30 cellular contexts compared by ENCODE assay signal in the genomic region with DNA sequence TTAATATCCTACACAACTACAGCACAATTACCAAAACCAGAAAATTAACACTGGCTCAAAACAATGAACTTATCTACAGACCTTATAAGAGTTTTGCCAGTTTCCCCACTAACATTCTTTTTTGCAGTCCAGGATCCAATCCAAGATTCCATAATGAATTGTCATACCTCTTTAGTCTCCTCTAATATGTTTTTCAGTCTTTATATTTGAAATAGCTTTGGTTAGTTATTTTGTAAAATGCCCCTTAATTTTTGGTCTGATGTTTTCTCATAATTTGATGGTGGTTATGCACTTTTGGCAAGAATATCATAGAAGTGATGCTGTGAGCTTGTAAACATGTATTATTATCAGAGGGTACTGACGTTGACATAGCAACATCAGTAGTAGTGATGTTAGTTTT.
DNase-seq lines count a peak whose midpoint lies in the region; ATAC-seq and TF ChIP-seq lines count a peak whose summit lies in the region.
"Had no signal": no experiment of that assay in that cellular context is flagged by ENCODE, and none has a peak within 500 bp of the region (broad histone marks: within the 10 kb centered on the region; RNA-seq: fewer than 3 reads in every experiment).

No MANE protein-coding gene starts in this region.

- H3K9me3 Mint-ChIP-seq in endothelial cell (ENCODE audit: unreplicated experiment): peaks cover 2% of the 10 kb centered on the region

- H3K36me3 Mint-ChIP-seq in endothelial cell (ENCODE audit: low read depth, unreplicated experiment): peaks cover 2% of the 10 kb centered on the region

- H3K4me3 ChIP-seq in BJ (ENCODE audit: low read depth, low read length) (no peak overlapping the region), choroid plexus epithelial cell (ENCODE audit: low read depth, low read length) (no peak overlapping the region), retinal pigment epithelial cell (ENCODE audit: low read length) (no peak overlapping the region), hepatocyte (no peak overlapping the region)
- H3K4me3 ChIP-seq: coronary artery, lung, mucosa of descending colon, Peyer's patch, prostate gland, tibial artery had no signal

- no peak for TF ChIP-seq CTCF in BJ (IDR thresholded peaks at IDR 0.05; ENCODE audit: insufficient read depth, low read depth, low read length)
- TF ChIP-seq CTCF in choroid plexus epithelial cell (conservative IDR thresholded peaks at IDR 0.05; ENCODE audit: low read depth, low read length): no peak
- TF ChIP-seq CTCF in retinal pigment epithelial cell (conservative IDR thresholded peaks at IDR 0.05; ENCODE audit: low read depth, low read length): no peak
- TF ChIP-seq CTCF in hepatocyte (IDR thresholded peaks at IDR 0.05; ENCODE audit: poor library complexity): no peak
- no peak for TF ChIP-seq CTCF in endothelial cell (IDR thresholded peaks at IDR 0.05; ENCODE audit: unreplicated experiment)

- H3K36me3 ChIP-seq in BJ (ENCODE audit: control insufficient read depth, insufficient read depth, low read length) (no peaks in the 10 kb centered on the region), hepatocyte (replicated peaks; ENCODE audit: insufficient read depth, low read depth) (no peaks in the 10 kb centered on the region)
- H3K36me3 ChIP-seq: Peyer's patch, prostate gland, tibial artery had no signal

- no peaks in the 10 kb centered on the region for H4K20me1 ChIP-seq in hepatocyte (ENCODE audit: insufficient read depth, poor library complexity, severe bottlenecking)

- H3K4me1 ChIP-seq in hepatocyte (ENCODE audit: insufficient read depth): no peaks in the 10 kb centered on the region
- H3K4me1 ChIP-seq: Peyer's patch, prostate gland, tibial artery had no signal

- peak; percentile 41 for DNase-seq in BJ (ENCODE audit: low read depth)
- peak; percentile 23 for DNase-seq in HS-27A (ENCODE audit: low read depth)
- DNase-seq in choroid plexus epithelial cell (ENCODE audit: low read depth): peak; percentile 22
- peak; percentile 7 for DNase-seq in retinal pigment epithelial cell (ENCODE audit: low read depth)
- DNase-seq in hepatocyte (ENCODE audit: low spot score): no peak
- no peak for DNase-seq in endothelial cell (ENCODE audit: low spot score)
- DNase-seq: activated CD4-positive, alpha-beta T cell treated with anti-CD3 and anti-CD28 coated beads, Interleukin-2, amount 50 U/mL, for 48 hours; activated CD4-positive, CD25-positive, alpha-beta regulatory T cell treated with anti-CD3 and anti-CD28 coated beads, Interleukin-2, amount 50 U/mL, for 72 hours; activated CD8-positive, alpha-beta memory T cell treated with anti-CD3 and anti-CD28 coated beads, Interleukin-2, amount 50 U/mL, for 4 hours; activated naive CD4-positive, alpha-beta T cell treated with anti-CD3 and anti-CD28 coated beads, Interleukin-2, amount 10 ng/mL, durations not matched to agents 7 days and 5 days; CD4-positive, CD25-positive, alpha-beta regulatory T cell; DMS79 treated with DMSO at 0.1 percent for 48 hours; effector memory CD4-positive, alpha-beta T cell; hypothalamus; left cardiac atrium; mucosa of descending colon; NCI-H446; NCI-H774; occipital lobe; Peyer's patch; SHP77; stimulated activated CD4-positive, alpha-beta T cell treated with anti-CD3 and anti-CD28 coated beads, Interleukin-4, amount 100 ng/mL, for 24 hours; tibial artery had no signal

- H3K27ac Mint-ChIP-seq in endothelial cell (ENCODE audit: unreplicated experiment): no peak overlapping the region
- H3K27ac Mint-ChIP-seq: activated naive CD4-positive, alpha-beta T cell treated with anti-CD3 and anti-CD28 coated beads, Interleukin-2, amount 10 ng/mL, durations not matched to agents 7 days and 5 days; activated T-helper 1 cell treated with anti-CD3 and anti-CD28 coated beads, Interleukin-12 subunit alpha, Interleukin-12 subunit beta, Interleukin-2, Interleukin-4 antibody, amounts not matched to agents 30 ng/mL and 10 ng/mL and 1 ng/mL, durations not matched to agents 14 hours and 24 hours and 36 hours; CD4-positive, CD25-positive, alpha-beta regulatory T cell; natural killer cell treated with Interleukin-12 subunit alpha and Interleukin-12 subunit beta and Interleukin-15 and Interleukin-18, amount 100 ng/mL, for 72 hours; T-helper 2 cell treated with Interferon-gamma antibody and Interleukin-4, amounts not matched to agents 5 μg/mL and 100 μg/mL, for 36 hours had no signal

- CTCF ChIA-PET in BJ (lab: Yijun Ruan, JAX): no interaction called here

- POLR2A ChIA-PET in BJ (lab: Charles Lee): no interaction called here

- no peaks in the 10 kb centered on the region for H3K27me3 Mint-ChIP-seq in endothelial cell (ENCODE audit: unreplicated experiment)
- H3K27me3 Mint-ChIP-seq: activated naive CD4-positive, alpha-beta T cell treated with anti-CD3 and anti-CD28 coated beads, Interleukin-2, amount 10 ng/mL, durations not matched to agents 7 days and 5 days; CD4-positive, CD25-positive, alpha-beta regulatory T cell; natural killer cell treated with Interleukin-12 subunit alpha and Interleukin-12 subunit beta and Interleukin-15 and Interleukin-18, amount 100 ng/mL, for 72 hours had no signal

- 97% methylated on average over 1 of the region's 1 CpG for WGBS in hepatocyte (ENCODE audit: low lambda C conversion rate, missing lambda C conversion rate)

- no peak overlapping the region for H3K4me2 ChIP-seq in hepatocyte

- H3K27ac ChIP-seq in hepatocyte: no peak overlapping the region
- H3K27ac ChIP-seq: coronary artery, Peyer's patch, prostate gland, tibial artery had no signal

- no peak overlapping the region for H2AFZ ChIP-seq in hepatocyte

- H3K4me3 Mint-ChIP-seq in endothelial cell (ENCODE audit: unreplicated experiment): no peak overlapping the region
- H3K4me3 Mint-ChIP-seq: activated naive CD4-positive, alpha-beta T cell treated with anti-CD3 and anti-CD28 coated beads, Interleukin-2, amount 10 ng/mL, durations not matched to agents 7 days and 5 days; activated T-helper 1 cell treated with anti-CD3 and anti-CD28 coated beads, Interleukin-12 subunit alpha, Interleukin-12 subunit beta, Interleukin-2, Interleukin-4 antibody, amounts not matched to agents 30 ng/mL and 10 ng/mL and 1 ng/mL, durations not matched to agents 14 hours and 24 hours and 36 hours; CD4-positive, CD25-positive, alpha-beta regulatory T cell; natural killer cell treated with Interleukin-12 subunit alpha and Interleukin-12 subunit beta and Interleukin-15 and Interleukin-18, amount 100 ng/mL, for 72 hours; T-helper 2 cell treated with Interferon-gamma antibody and Interleukin-4, amounts not matched to agents 5 μg/mL and 100 μg/mL, for 36 hours had no signal

- peaks cover 6% of the 10 kb centered on the region for H3K9me3 ChIP-seq in hepatocyte (ENCODE audit: low read depth)
- H3K9me3 ChIP-seq: Peyer's patch, prostate gland had no signal

- H3K79me2 ChIP-seq in hepatocyte: no peaks in the 10 kb centered on the region

- H3K27me3 ChIP-seq in BJ (ENCODE audit: control insufficient read depth, insufficient read depth, low read length): no peaks in the 10 kb centered on the region
- H3K27me3 ChIP-seq in hepatocyte: no peaks in the 10 kb centered on the region
- H3K27me3 ChIP-seq: Peyer's patch, tibial artery had no signal

- H3K4me1 Mint-ChIP-seq in endothelial cell (ENCODE audit: unreplicated experiment): no peaks in the 10 kb centered on the region
- H3K4me1 Mint-ChIP-seq: activated naive CD4-positive, alpha-beta T cell treated with anti-CD3 and anti-CD28 coated beads, Interleukin-2, amount 10 ng/mL, durations not matched to agents 7 days and 5 days; CD4-positive, CD25-positive, alpha-beta regulatory T cell had no signal

- H3K9me2 ChIP-seq in hepatocyte (replicated peaks; ENCODE audit: insufficient read depth): no peaks in the 10 kb centered on the region

- ATAC-seq in GM18498 (IDR thresholded peaks at IDR 0.05; ENCODE audit: unreplicated experiment): no peak
- ATAC-seq: left cardiac atrium; mucosa of descending colon; natural killer cell treated with Interleukin-12 subunit alpha and Interleukin-12 subunit beta and Interleukin-15 and Interleukin-18, amount 100 ng/mL, for 72 hours had no signal

Comparison
In these comparisons a context has a peak if more than half of its experiments do, and no peak if none do; other contexts are left out.
1. DNase-seq: peak in BJ (single experiment), HS-27A (single experiment), choroid plexus epithelial cell (single experiment) and retinal pigment epithelial cell (single experiment); none in hepatocyte (single experiment) and endothelial cell (single experiment).